In genomic region chr7:155362380-155363145, GRCh38 we compare ENCODE assay signal across 15 cellular contexts.
"Had no signal": no experiment of that assay in that cellular context is flagged by ENCODE, and none has a peak within 500 bp of the region (broad histone marks: within the 10 kb centered on the region; RNA-seq: fewer than 3 reads in every experiment).

No MANE protein-coding gene starts in this region.

- H3K4me3 ChIP-seq: breast epithelium, left lung, upper lobe of left lung had no signal

- H3K9me3 Mint-ChIP-seq: activated naive CD8-positive, alpha-beta T cell treated with anti-CD3 and anti-CD28 coated beads, Interleukin-2, amount 10 ng/mL, durations not matched to agents 7 days and 5 days; naive thymus-derived CD8-positive, alpha-beta T cell; stimulated activated naive CD8-positive, alpha-beta T cell treated with anti-CD3 and anti-CD28 coated beads, Interleukin-15, Interleukin-2, amounts not matched to agents 100 ng/mL and 50 ng/mL, for 24 hours; T-helper 2 cell treated with Interferon-gamma antibody and Interleukin-4, amounts not matched to agents 5 μg/mL and 100 μg/mL, for 36 hours had no signal

- H3K27ac ChIP-seq: breast epithelium, epithelial cell of prostate, left lung, upper lobe of left lung had no signal

- H3K9me3 ChIP-seq: breast epithelium, left lung, upper lobe of left lung had no signal

- H3K4me3 Mint-ChIP-seq: activated naive CD8-positive, alpha-beta T cell treated with anti-CD3 and anti-CD28 coated beads, Interleukin-2, amount 10 ng/mL, durations not matched to agents 7 days and 5 days; naive thymus-derived CD8-positive, alpha-beta T cell; stimulated activated naive CD8-positive, alpha-beta T cell treated with anti-CD3 and anti-CD28 coated beads, Interleukin-15, Interleukin-2, amounts not matched to agents 100 ng/mL and 50 ng/mL, for 24 hours; T-helper 2 cell treated with Interferon-gamma antibody and Interleukin-4, amounts not matched to agents 5 μg/mL and 100 μg/mL, for 36 hours had no signal

- DNase-seq: activated CD4-positive, alpha-beta T cell treated with anti-CD3 and anti-CD28 coated beads, Interleukin-2, amount 50 U/mL, for 1 hour; activated CD8-positive, alpha-beta memory T cell treated with anti-CD3 and anti-CD28 coated beads for 24 hours; activated gamma-delta T cell treated with Interleukin-2 at 50 U/mL for 16 hours; activated naive CD8-positive, alpha-beta T cell treated with anti-CD3 and anti-CD28 coated beads, Interleukin-2, amount 10 ng/mL, durations not matched to agents 7 days and 5 days; islet precursor cell; mesenchymal stem cell; small intestine; stimulated activated CD4-positive, alpha-beta T cell treated with anti-CD3 and anti-CD28 coated beads, Interleukin-4, amount 100 ng/mL, for 24 hours; upper lobe of left lung had no signal

- H3K27ac Mint-ChIP-seq: activated naive CD8-positive, alpha-beta T cell treated with anti-CD3 and anti-CD28 coated beads, Interleukin-2, amount 10 ng/mL, durations not matched to agents 7 days and 5 days; naive thymus-derived CD8-positive, alpha-beta T cell; stimulated activated naive CD8-positive, alpha-beta T cell treated with anti-CD3 and anti-CD28 coated beads, Interleukin-15, Interleukin-2, amounts not matched to agents 100 ng/mL and 50 ng/mL, for 24 hours; T-helper 2 cell treated with Interferon-gamma antibody and Interleukin-4, amounts not matched to agents 5 μg/mL and 100 μg/mL, for 36 hours had no signal

- ATAC-seq: left lung; naive thymus-derived CD8-positive, alpha-beta T cell had no signal

- H3K36me3 Mint-ChIP-seq: activated naive CD8-positive, alpha-beta T cell treated with anti-CD3 and anti-CD28 coated beads, Interleukin-2, amount 10 ng/mL, durations not matched to agents 7 days and 5 days; naive thymus-derived CD8-positive, alpha-beta T cell had no signal

- H3K4me1 ChIP-seq: breast epithelium had no signal

- H3K4me1 Mint-ChIP-seq: activated naive CD8-positive, alpha-beta T cell treated with anti-CD3 and anti-CD28 coated beads, Interleukin-2, amount 10 ng/mL, durations not matched to agents 7 days and 5 days had no signal

- H3K36me3 ChIP-seq: breast epithelium, left lung, upper lobe of left lung had no signal
